In genomic region chr2:160140001-160140400, GRCh38 we compare ENCODE assay signal across 24 cellular contexts.
A peak's percentile ranks its signal among the peaks of the same experiment; 100 is the strongest.
DNase-seq lines count a peak whose midpoint lies in the region; ATAC-seq, FAIRE-seq and TF ChIP-seq lines count a peak whose summit lies in the region.
"Had no signal": no experiment of that assay in that cellular context is flagged by ENCODE, and none has a peak within 500 bp of the region (broad histone marks: within the 10 kb centered on the region; RNA-seq: fewer than 3 reads in every experiment).

No MANE protein-coding gene starts in this region.

- H3K9me3 Mint-ChIP-seq in astrocyte (ENCODE audit: unreplicated experiment), result no peaks in the 10 kb centered on the region
- H3K9me3 Mint-ChIP-seq: activated CD4-positive, alpha-beta T cell treated with anti-CD3 and anti-CD28 coated beads, Interleukin-2, amount 10 ng/mL, durations not matched to agents 7 days and 5 days; activated naive CD4-positive, alpha-beta T cell treated with anti-CD3 and anti-CD28 coated beads, Interleukin-2, amount 50 U/mL, for 72 hours; endodermal cell had no signal

- H3K4me3 Mint-ChIP-seq in astrocyte (ENCODE audit: unreplicated experiment) (no peak overlapping the region), T-helper 17 cell (no peak overlapping the region)
- H3K4me3 Mint-ChIP-seq: activated CD4-positive, alpha-beta T cell treated with anti-CD3 and anti-CD28 coated beads, Interleukin-2, amount 10 ng/mL, durations not matched to agents 7 days and 5 days; activated CD8-positive, alpha-beta memory T cell treated with anti-CD3 and anti-CD28 coated beads, Interleukin-2, amount 10 ng/mL, durations not matched to agents 7 days and 5 days; endodermal cell had no signal

- in situ Hi-C loops in gastrocnemius medialis (cut with MboI; ENCODE audit: low sequenced_read_pairs in 4 of 4), result no loop called here

- H4K20me1 ChIP-seq in astrocyte (ENCODE audit: insufficient read depth, low read length), result no peaks in the 10 kb centered on the region
- H4K20me1 ChIP-seq: BLaER1 had no signal

- H3K4me3 ChIP-seq in astrocyte (ENCODE audit: insufficient read depth, low read depth, low read length) (no peak overlapping the region), fibroblast of pulmonary artery (replicated peaks; ENCODE audit: low read depth, low read length) (no peak overlapping the region), gastrocnemius medialis (no peak overlapping the region)
- H3K4me3 ChIP-seq in effector memory CD4-positive, alpha-beta T cell (ENCODE audit: insufficient read depth, low read depth, low read length, poor library complexity, severe bottlenecking), result no peak overlapping the region
- H3K4me3 ChIP-seq: BLaER1, upper lobe of left lung had no signal

- H3K4me2 ChIP-seq in astrocyte (ENCODE audit: low read length), result peak overlapping the region; percentile 30
- H3K4me2 ChIP-seq: BLaER1 had no signal

- H3K9me3 ChIP-seq in astrocyte (ENCODE audit: insufficient read depth, low read depth, low read length), result no peaks in the 10 kb centered on the region
- H3K9me3 ChIP-seq in gastrocnemius medialis, result no peaks in the 10 kb centered on the region
- H3K9me3 ChIP-seq in effector memory CD4-positive, alpha-beta T cell (ENCODE audit: control insufficient read depth, low read length), result no peaks in the 10 kb centered on the region
- H3K9me3 ChIP-seq in T-helper 17 cell (ENCODE audit: control insufficient read depth, low read length, poor library complexity, severe bottlenecking), result no peaks in the 10 kb centered on the region
- H3K9me3 ChIP-seq: BLaER1, upper lobe of left lung had no signal

- H2AFZ ChIP-seq in astrocyte (ENCODE audit: low read depth, low read length), result no peak overlapping the region

- H3K4me1 Mint-ChIP-seq in astrocyte (ENCODE audit: low read depth, unreplicated experiment) (peaks cover 6% of the 10 kb centered on the region), T-helper 17 cell (no peaks in the 10 kb centered on the region)
- H3K4me1 Mint-ChIP-seq: activated CD4-positive, alpha-beta T cell treated with anti-CD3 and anti-CD28 coated beads, Interleukin-2, amount 10 ng/mL, durations not matched to agents 7 days and 5 days; activated CD8-positive, alpha-beta memory T cell treated with anti-CD3 and anti-CD28 coated beads, Interleukin-2, amount 10 ng/mL, durations not matched to agents 7 days and 5 days; endodermal cell had no signal

- FAIRE-seq in astrocyte (lab: Jason Lieb, UNC), result peak; percentile 5
- FAIRE-seq: colon had no signal

- ATAC-seq in gastrocnemius medialis (no peak), sciatic nerve (no peak), T-helper 17 cell (no peak)
- ATAC-seq: activated CD8-positive, alpha-beta memory T cell treated with anti-CD3 and anti-CD28 coated beads, Interleukin-2, amount 10 ng/mL, durations not matched to agents 7 days and 5 days; activated naive CD4-positive, alpha-beta T cell treated with anti-CD3 and anti-CD28 coated beads, Interleukin-2, amount 50 U/mL, for 72 hours had no signal

- no peak for TF ChIP-seq POLR2A in gastrocnemius medialis (IDR thresholded peaks at IDR 0.05)

- H3K79me2 ChIP-seq in astrocyte (ENCODE audit: insufficient read depth, low read length), result no peaks in the 10 kb centered on the region

- DNase-seq in ELR (ENCODE audit: low read depth) (peak; percentile 21), astrocyte (ENCODE audit: low read depth) (no peak), fibroblast of pulmonary artery (ENCODE audit: low read depth) (peak; percentile 5), gastrocnemius medialis (no peak), DMS114 treated with DMSO at 0.1 percent for 48 hours (lab: John Stamatoyannopoulos, UW; ENCODE audit: unreplicated experiment) (no peak), sciatic nerve (ENCODE audit: low spot score) (no peak), T-helper 17 cell (no peak)
- DNase-seq in effector memory CD4-positive, alpha-beta T cell, result no peak
- DNase-seq: ACHN; activated CD4-positive, alpha-beta T cell treated with anti-CD3 and anti-CD28 coated beads, Interleukin-2, amount 10 ng/mL, durations not matched to agents 7 days and 5 days; activated CD8-positive, alpha-beta memory T cell treated with anti-CD3 and anti-CD28 coated beads, Interleukin-2, amount 10 ng/mL, durations not matched to agents 7 days and 5 days; endodermal cell; NCI-H1105 treated with DMSO at 0.1 percent for 48 hours; NCI-H2081; NK-92 treated with Interleukin-12 subunit alpha and Interleukin-12 subunit beta, amount 100 ng/mL, for 24 hours; SIG-M5; stimulated activated CD4-positive, alpha-beta T cell treated with anti-CD3 and anti-CD28 coated beads, Interleukin-12 subunit alpha, Interleukin-12 subunit beta, amount 100 ng/mL, for 4 hours; T-helper 2 cell; upper lobe of left lung had no signal

- H3K27ac ChIP-seq in astrocyte (ENCODE audit: low read depth, low read length), result peak overlapping the region; percentile 28
- H3K27ac ChIP-seq in gastrocnemius medialis, result peak overlapping the region; percentile 14 to 73 (median 46)
- H3K27ac ChIP-seq in effector memory CD4-positive, alpha-beta T cell (ENCODE audit: insufficient read depth, low read length, poor library complexity, severe bottlenecking), result no peak overlapping the region
- H3K27ac ChIP-seq: BLaER1, HL-60, upper lobe of left lung, VCaP had no signal

- intact Hi-C loops in gastrocnemius medialis (cut with DNase I; ENCODE audit: low total_unique reads) (no loop called here), sciatic nerve (cut with DNase I) (no loop called here)

- H3K27me3 Mint-ChIP-seq in astrocyte (ENCODE audit: low read depth, unreplicated experiment) (no peaks in the 10 kb centered on the region), T-helper 17 cell (peaks cover 19% of the 10 kb centered on the region)

- H3K27ac Mint-ChIP-seq in astrocyte (ENCODE audit: unreplicated experiment) (no peak overlapping the region), T-helper 17 cell (no peak overlapping the region)
- H3K27ac Mint-ChIP-seq: activated CD4-positive, alpha-beta T cell treated with anti-CD3 and anti-CD28 coated beads, Interleukin-2, amount 10 ng/mL, durations not matched to agents 7 days and 5 days; activated CD8-positive, alpha-beta memory T cell treated with anti-CD3 and anti-CD28 coated beads, Interleukin-2, amount 10 ng/mL, durations not matched to agents 7 days and 5 days; activated naive CD4-positive, alpha-beta T cell treated with anti-CD3 and anti-CD28 coated beads, Interleukin-2, amount 50 U/mL, for 72 hours; endodermal cell had no signal

- H3K36me3 Mint-ChIP-seq in astrocyte (ENCODE audit: low read depth, unreplicated experiment) (no peaks in the 10 kb centered on the region), T-helper 17 cell (ENCODE audit: low read depth) (no peaks in the 10 kb centered on the region)
- H3K36me3 Mint-ChIP-seq: activated CD8-positive, alpha-beta memory T cell treated with anti-CD3 and anti-CD28 coated beads, Interleukin-2, amount 10 ng/mL, durations not matched to agents 7 days and 5 days; activated naive CD4-positive, alpha-beta T cell treated with anti-CD3 and anti-CD28 coated beads, Interleukin-2, amount 50 U/mL, for 72 hours had no signal

- H3K9ac ChIP-seq in astrocyte (ENCODE audit: low read length), result no peak overlapping the region
- H3K9ac ChIP-seq: BLaER1 had no signal

- peaks cover 3% of the 10 kb centered on the region for H3K4me1 ChIP-seq in astrocyte (ENCODE audit: insufficient read depth, low read length)
- peaks cover 0 to 7% of the 10 kb centered on the region in 2 donors for H3K4me1 ChIP-seq in gastrocnemius medialis
- H3K4me1 ChIP-seq in effector memory CD4-positive, alpha-beta T cell (ENCODE audit: control insufficient read depth, insufficient read depth, low read length, poor library complexity, severe bottlenecking), result no peaks in the 10 kb centered on the region
- H3K4me1 ChIP-seq: BLaER1 had no signal

- no peak for TF ChIP-seq CTCF in astrocyte (IDR thresholded peaks at IDR 0.05; ENCODE audit: insufficient read depth, low read depth, low read length)
- TF ChIP-seq CTCF in fibroblast of pulmonary artery (IDR thresholded peaks at IDR 0.05; ENCODE audit: low read length, missing control alignments), result no peak
- TF ChIP-seq CTCF in gastrocnemius medialis (IDR thresholded peaks at IDR 0.05 in 4 of 5, conservative IDR thresholded peaks at IDR 0.05 in 1 of 5), result no peak

- H3K36me3 ChIP-seq in astrocyte (ENCODE audit: insufficient read depth, low read length) (no peaks in the 10 kb centered on the region), gastrocnemius medialis (no peaks in the 10 kb centered on the region)
- no peaks in the 10 kb centered on the region for H3K36me3 ChIP-seq in effector memory CD4-positive, alpha-beta T cell (ENCODE audit: control insufficient read depth, insufficient read depth, low read length)
- H3K36me3 ChIP-seq: BLaER1 had no signal

- H3K27me3 ChIP-seq in astrocyte (ENCODE audit: insufficient read depth, low read length) (no peaks in the 10 kb centered on the region), gastrocnemius medialis (no peaks in the 10 kb centered on the region)
- H3K27me3 ChIP-seq in effector memory CD4-positive, alpha-beta T cell (replicated peaks; ENCODE audit: control insufficient read depth, insufficient read depth, low read length, poor library complexity, severe bottlenecking), result no peaks in the 10 kb centered on the region
- H3K27me3 ChIP-seq: BLaER1, upper lobe of left lung had no signal

Comparison
In these comparisons a context has a peak if more than half of its experiments do, and no peak if none do; other contexts are left out.
1. DNase-seq: peak in ELR (single experiment) and fibroblast of pulmonary artery (single experiment); none in astrocyte (single experiment), gastrocnemius medialis (0 of 2), effector memory CD4-positive, alpha-beta T cell (0 of 3), DMS114 treated with DMSO at 0.1 percent for 48 hours (single experiment), sciatic nerve (single experiment) and T-helper 17 cell (0 of 3).